Comparison of ENCODE assay signal across 8 cellular contexts in the genomic region with DNA sequence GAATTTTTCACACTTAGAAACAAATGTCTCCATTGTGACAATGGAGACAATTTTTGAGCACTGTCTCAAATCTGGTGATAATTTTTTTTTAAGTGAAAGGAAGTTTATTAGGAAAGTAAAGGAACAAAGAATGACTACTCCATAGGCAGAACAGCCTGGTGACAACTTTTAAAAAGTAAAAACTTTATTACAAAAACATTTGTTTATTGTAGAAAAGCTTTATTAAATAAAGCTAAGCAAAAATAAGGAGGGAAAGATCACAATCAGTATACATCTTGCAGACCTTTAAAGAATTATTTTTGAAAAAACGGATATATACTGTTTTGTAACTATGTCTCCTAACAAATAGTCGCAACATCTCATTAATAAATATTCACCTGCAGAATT. TPM values are rescaled to one million over a fixed set of nuclear protein-coding genes. Genes with fewer than 3 reads are reported as not detected.
DNase-seq lines count a peak whose midpoint lies in the region; ATAC-seq and TF ChIP-seq lines count a peak whose summit lies in the region.

No MANE protein-coding gene starts in this region.

- no peak for TF ChIP-seq CTCF in WI38 (IDR thresholded peaks at IDR 0.05; ENCODE audit: low read depth, low read length)
- no peak for TF ChIP-seq CTCF in gastroesophageal sphincter (IDR thresholded peaks at IDR 0.05)

- H3K4me3 ChIP-seq in GM23248 (peak overlapping the region; percentile 96), WI38 (ENCODE audit: low read depth, low read length) (peak overlapping the region; percentile 81), gastroesophageal sphincter (peak overlapping the region; percentile 65 to 75), skeletal muscle tissue (ENCODE audit: low read length in 3 of 3) (peak overlapping the region; percentile 89 to 100 (median 90))

- H3K27ac ChIP-seq in GM23248 (peak overlapping the region; percentile 93), gastroesophageal sphincter (peak overlapping the region; percentile 84 to 91 (median 88)), skeletal muscle tissue (ENCODE audit: low read depth, low read length) (peak overlapping the region; percentile 94)

- no peak for ATAC-seq in gastroesophageal sphincter
- ATAC-seq in HG03039 (IDR thresholded peaks at IDR 0.05; ENCODE audit: unreplicated experiment), result no peak
- no peak for ATAC-seq in GM19351 (IDR thresholded peaks at IDR 0.05; ENCODE audit: unreplicated experiment)

- H3K9ac ChIP-seq in GM23248 (peak overlapping the region; percentile 95), skeletal muscle tissue (ENCODE audit: low read depth in 1 of 3, low read length in 3 of 3) (peak overlapping the region; percentile 82 to 93 (median 89))

- peak overlapping the region; percentile 87 for H3K4me2 ChIP-seq in GM23248 (ENCODE audit: unreplicated experiment)

- no peak for TF ChIP-seq POLR2A in gastroesophageal sphincter (IDR thresholded peaks at IDR 0.05)

- no peaks in the 10 kb centered on the region for H3K27me3 ChIP-seq in GM23248 (replicated peaks; ENCODE audit: insufficient read depth)
- no peaks in the 10 kb centered on the region for H3K27me3 ChIP-seq in gastroesophageal sphincter
- H3K27me3 ChIP-seq in skeletal muscle tissue (ENCODE audit: control insufficient read depth in 3 of 3, insufficient read depth in 3 of 3, low read length in 3 of 3), result no peaks in the 10 kb centered on the region

- no peaks in the 10 kb centered on the region for H3K9me3 ChIP-seq in GM23248 (ENCODE audit: low read depth)
- H3K9me3 ChIP-seq in gastroesophageal sphincter, result no peaks in the 10 kb centered on the region
- H3K9me3 ChIP-seq in skeletal muscle tissue (ENCODE audit: control insufficient read depth in 3 of 3, low read length in 3 of 3), result no peaks in the 10 kb centered on the region

- peak overlapping the region; percentile 93 for H2AFZ ChIP-seq in GM23248

- no peaks in the 10 kb centered on the region for H3K9me2 ChIP-seq in GM23248 (ENCODE audit: insufficient read depth)

- H3K4me1 ChIP-seq in GM23248 (ENCODE audit: insufficient read depth) (peaks cover 16% of the 10 kb centered on the region), gastroesophageal sphincter (peaks cover 0 to 44% (median 3%) of the 10 kb centered on the region in 3 donors), skeletal muscle tissue (ENCODE audit: control insufficient read depth in 3 of 3, insufficient read depth in 3 of 3, low read length in 3 of 3) (peaks cover 10 to 29% (median 23%) of the 10 kb centered on the region in 3 donors)

- H4K20me1 ChIP-seq in GM23248 (ENCODE audit: insufficient read depth), result no peaks in the 10 kb centered on the region

- peaks cover 10% of the 10 kb centered on the region; the same call in 1 of the 2 replicates for H3F3A ChIP-seq in GM23248 (ENCODE audit: insufficient read depth)

- H3K36me3 ChIP-seq in GM23248 (ENCODE audit: low read depth), result 0 out of 2 replicates have a peak, but pooled peaks cover 2% of the 10 kb centered on the region
- peaks cover 0 to 4% of the 10 kb centered on the region in 2 donors for H3K36me3 ChIP-seq in gastroesophageal sphincter
- peaks cover 0 to 3% (median 2%) of the 10 kb centered on the region in 3 donors for H3K36me3 ChIP-seq in skeletal muscle tissue (ENCODE audit: control insufficient read depth in 3 of 3, insufficient read depth in 3 of 3, low read length in 3 of 3)

- in situ Hi-C loops in GM23248 (cut with MboI), result no loop called here

- no peak for TF ChIP-seq EP300 in gastroesophageal sphincter (IDR thresholded peaks at IDR 0.05)

- H3K79me2 ChIP-seq in GM23248 (ENCODE audit: insufficient read depth), result peaks cover 33% of the 10 kb centered on the region

- no peak for DNase-seq in GM23248
- no peak for DNase-seq in C1 segment of cervical spinal cord (lab: John Stamatoyannopoulos, UW)
- DNase-seq in GM19238 (ENCODE audit: insufficient read length, low spot score), result no peak

- 1 to 2% methylated on average over 2 of the region's 2 CpGs for WGBS in GM23248 (ENCODE audit: low coverage in 1 of 2, low lambda C conversion rate in 2 of 2, missing lambda C conversion rate in 2 of 2), 2 experiments
- WGBS in gastroesophageal sphincter (ENCODE audit: low coverage in 1 of 2), 2 donors, result 9 to 18% methylated on average over 2 of the region's 2 CpGs

RNA-seq across cellular contexts. Expression of a gene that starts 0.7 kb away (rescaled TPM):
- 13.1 and 17.5 TPM in 2 replicates for total RNA-seq in GM23248 (2014; rRNA removed; shearing (Covaris generic))
- polyA plus RNA-seq in GM23248 (2016; fragmentation: Nextera tagmentation; extraction: Ambion mirVana), result 20.0 and 20.3 TPM in 2 replicates
- 1 to 10 TPM; 5.9 to 7.9 (median 7.0) TPM for total RNA-seq in gastroesophageal sphincter
- 6.3 TPM for total RNA-seq in skeletal muscle tissue

RNA-seq across cellular contexts. Expression of a gene that starts 6.0 kb away (rescaled TPM):
- 19.3 and 28.9 TPM in 2 replicates for total RNA-seq in GM23248 (2014; rRNA removed; shearing (Covaris generic))
- 29.2 and 30.4 TPM in 2 replicates for polyA plus RNA-seq in GM23248 (2016; fragmentation: Nextera tagmentation; extraction: Ambion mirVana)
- total RNA-seq in gastroesophageal sphincter (10 to 100 TPM; 20.8 to 28.2 (median 25.4) TPM), skeletal muscle tissue (45.9 TPM)
